9 cellular contexts compared by ENCODE assay signal in genomic region chrX:154748712-154749339, GRCh38. TPM values are rescaled to one million over a fixed set of nuclear protein-coding genes. Genes with fewer than 3 reads are reported as not detected.
DNase-seq lines count a peak whose midpoint lies in the region; ATAC-seq and FAIRE-seq lines count a peak whose summit lies in the region.
"Had no signal": no experiment of that assay in that cellular context is flagged by ENCODE, and none has a peak within 500 bp of the region (broad histone marks: within the 10 kb centered on the region; RNA-seq: fewer than 3 reads in every experiment).

No MANE protein-coding gene starts in this region.

- H3K4me2 ChIP-seq in BLaER1 treated with 17β-estradiol and CSF1 and Interleukin-3, amounts not matched to agents 10 nM and 100 nM = peak overlapping the region; percentile 64 to 96 (median 74)

- DNase-seq in GM18507 (ENCODE audit: extremely low spot score, insufficient read length, low read depth) (no peak), KG1 (lab: John Stamatoyannopoulos, UW) (peak; percentile 23), RCC 7860 (ENCODE audit: low spot score) (peak; percentile 31), adipocyte (ENCODE audit: low read depth) (peak; percentile 87), left cardiac atrium (peak; percentile 33), sciatic nerve (ENCODE audit: low spot score) (no peak)

- intact Hi-C loops in left cardiac atrium (cut with DNase I) (no loop called here), sciatic nerve (cut with DNase I) (no loop called here)

- H3K27me3 ChIP-seq in BLaER1 treated with 17β-estradiol and CSF1 and Interleukin-3, amounts not matched to agents 10 nM and 100 nM = peaks cover 34 to 71% (median 61%) of the 10 kb centered on the region in 11 experiments; a peak in 21 of 22 replicates
- peaks cover 16% of the 10 kb centered on the region for H3K27me3 ChIP-seq in adipocyte (replicated peaks; ENCODE audit: control insufficient read depth, insufficient read depth, low read length)

- H3K27ac ChIP-seq in BLaER1 treated with 17β-estradiol and CSF1 and Interleukin-3, amounts not matched to agents 10 nM and 100 nM = peak overlapping the region in 4 of 11 experiments; percentile 14 to 45 (median 25); a peak in 6 of 22 replicates
- H3K27ac ChIP-seq: SK-N-MC had no signal

- peak; percentile 89 for FAIRE-seq in GM18507 (lab: Jason Lieb, UNC)
- no peak for FAIRE-seq in RCC 7860 (lab: Jason Lieb, UNC)

- peak overlapping the region in 7 of 10 experiments; percentile 66 to 80 (median 75); a peak in 13 of 20 replicates for H3K4me3 ChIP-seq in BLaER1 treated with 17β-estradiol and CSF1 and Interleukin-3, amounts not matched to agents 10 nM and 100 nM
- no peak overlapping the region for H3K4me3 ChIP-seq in adipocyte (ENCODE audit: low read length)

- H3K4me1 ChIP-seq in BLaER1 treated with 17β-estradiol and CSF1 and Interleukin-3, amounts not matched to agents 10 nM and 100 nM = peaks cover 16 to 44% (median 27%) of the 10 kb centered on the region in 10 experiments
- peaks cover 11% of the 10 kb centered on the region for H3K4me1 ChIP-seq in adipocyte (ENCODE audit: control insufficient read depth, insufficient read depth, low read length)

- 0 out of 22 replicates have a peak, but pooled peaks cover 0 to 6% (median 0%) of the 10 kb centered on the region in 11 experiments for H3K36me3 ChIP-seq in BLaER1 treated with 17β-estradiol and CSF1 and Interleukin-3, amounts not matched to agents 10 nM and 100 nM
- H3K36me3 ChIP-seq in adipocyte (ENCODE audit: control insufficient read depth, insufficient read depth, low read length, severe bottlenecking) = no peaks in the 10 kb centered on the region

- peak; percentile 49 to 63 for ATAC-seq in left cardiac atrium
- peak; percentile 91 for ATAC-seq in sciatic nerve
- ATAC-seq in HG03439 (IDR thresholded peaks at IDR 0.05; ENCODE audit: unreplicated experiment) = no peak

- peaks cover 0 to 14% (median 0%) of the 10 kb centered on the region in 11 experiments; a peak in 3 of 22 replicates for H4K20me1 ChIP-seq in BLaER1 treated with 17β-estradiol and CSF1 and Interleukin-3, amounts not matched to agents 10 nM and 100 nM

- H3K9ac ChIP-seq in BLaER1 treated with 17β-estradiol and CSF1 and Interleukin-3, amounts not matched to agents 10 nM and 100 nM = peak overlapping the region in 9 of 11 experiments; percentile 25 to 88 (median 83); a peak in 11 of 22 replicates
- peak overlapping the region; percentile 27 for H3K9ac ChIP-seq in adipocyte (ENCODE audit: low read length)

- peaks cover 10 to 23% (median 13%) of the 10 kb centered on the region in 11 experiments; a peak in 21 of 22 replicates for H3K9me3 ChIP-seq in BLaER1 treated with 17β-estradiol and CSF1 and Interleukin-3, amounts not matched to agents 10 nM and 100 nM (replicated peaks in 1 of 11)
- H3K9me3 ChIP-seq in adipocyte (ENCODE audit: control insufficient read depth, low read length) = no peaks in the 10 kb centered on the region

RNA-seq across cellular contexts. Expression of gene GAB3, which starts 2.1 kb away (rescaled TPM):
- 10 to 100 TPM; 10.2 to 18.1 TPM for total RNA-seq in left cardiac atrium
- 7.6 TPM for total RNA-seq in sciatic nerve

RNA-seq across cellular contexts. Expression of gene DKC1, which starts 13.8 kb away (rescaled TPM):
- total RNA-seq in left cardiac atrium (10 to 100 TPM; 19.5 to 34.3 TPM), sciatic nerve (27.9 TPM)

RNA-seq across cellular contexts. Expression of gene MPP1, which starts 56.5 kb away (rescaled TPM):
- total RNA-seq in left cardiac atrium (10 to 100 TPM; 36.1 to 40.0 TPM), sciatic nerve (52.0 TPM)

Comparison
In these comparisons a context has a peak if more than half of its experiments do, and no peak if none do; other contexts are left out.
1. DNase-seq: peak in KG1 (single experiment), RCC 7860 (single experiment), adipocyte (single experiment) and left cardiac atrium (single experiment); none in GM18507 (single experiment) and sciatic nerve (single experiment).